ENCODE assay signal across 1 cellular context in genomic region chr3:41002104-41002503, GRCh38.
TF ChIP-seq lines count a peak whose summit lies in the region.

No MANE protein-coding gene starts in this region.

TF ChIP-seq in GM23338, 12 proteins besides CTCF, POLR2A, EP300 and RAD21 (continued from another document):
- TF ChIP-seq, protein P1, sequence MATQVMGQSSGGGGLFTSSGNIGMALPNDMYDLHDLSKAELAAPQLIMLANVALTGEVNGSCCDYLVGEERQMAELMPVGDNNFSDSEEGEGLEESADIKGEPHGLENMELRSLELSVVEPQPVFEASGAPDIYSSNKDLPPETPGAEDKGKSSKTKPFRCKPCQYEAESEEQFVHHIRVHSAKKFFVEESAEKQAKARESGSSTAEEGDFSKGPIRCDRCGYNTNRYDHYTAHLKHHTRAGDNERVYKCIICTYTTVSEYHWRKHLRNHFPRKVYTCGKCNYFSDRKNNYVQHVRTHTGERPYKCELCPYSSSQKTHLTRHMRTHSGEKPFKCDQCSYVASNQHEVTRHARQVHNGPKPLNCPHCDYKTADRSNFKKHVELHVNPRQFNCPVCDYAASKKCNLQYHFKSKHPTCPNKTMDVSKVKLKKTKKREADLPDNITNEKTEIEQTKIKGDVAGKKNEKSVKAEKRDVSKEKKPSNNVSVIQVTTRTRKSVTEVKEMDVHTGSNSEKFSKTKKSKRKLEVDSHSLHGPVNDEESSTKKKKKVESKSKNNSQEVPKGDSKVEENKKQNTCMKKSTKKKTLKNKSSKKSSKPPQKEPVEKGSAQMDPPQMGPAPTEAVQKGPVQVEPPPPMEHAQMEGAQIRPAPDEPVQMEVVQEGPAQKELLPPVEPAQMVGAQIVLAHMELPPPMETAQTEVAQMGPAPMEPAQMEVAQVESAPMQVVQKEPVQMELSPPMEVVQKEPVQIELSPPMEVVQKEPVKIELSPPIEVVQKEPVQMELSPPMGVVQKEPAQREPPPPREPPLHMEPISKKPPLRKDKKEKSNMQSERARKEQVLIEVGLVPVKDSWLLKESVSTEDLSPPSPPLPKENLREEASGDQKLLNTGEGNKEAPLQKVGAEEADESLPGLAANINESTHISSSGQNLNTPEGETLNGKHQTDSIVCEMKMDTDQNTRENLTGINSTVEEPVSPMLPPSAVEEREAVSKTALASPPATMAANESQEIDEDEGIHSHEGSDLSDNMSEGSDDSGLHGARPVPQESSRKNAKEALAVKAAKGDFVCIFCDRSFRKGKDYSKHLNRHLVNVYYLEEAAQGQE (IDR thresholded peaks at IDR 0.05; ENCODE audit: unreplicated experiment): no peak
- TF ChIP-seq EZH2phosphoT487 (IDR thresholded peaks at IDR 0.05; ENCODE audit: unreplicated experiment): no peak
- no peak for TF ChIP-seq POLR2AphosphoS5 (IDR thresholded peaks at IDR 0.05; ENCODE audit: low read depth)
- no peak for TF ChIP-seq EZH2 (IDR thresholded peaks at IDR 0.05; ENCODE audit: low read depth, unreplicated experiment)
- no peak for TF ChIP-seq ZNF331 (CRISPR knock-in tag; IDR thresholded peaks at IDR 0.05; ENCODE audit: low read depth)
- TF ChIP-seq STAT1 (IDR thresholded peaks at IDR 0.05; ENCODE audit: unreplicated experiment): no peak
- TF ChIP-seq NANOG (IDR thresholded peaks at IDR 0.05; ENCODE audit: borderline replicate concordance): no peak
